9 cellular contexts compared by ENCODE assay signal in the genomic region with DNA sequence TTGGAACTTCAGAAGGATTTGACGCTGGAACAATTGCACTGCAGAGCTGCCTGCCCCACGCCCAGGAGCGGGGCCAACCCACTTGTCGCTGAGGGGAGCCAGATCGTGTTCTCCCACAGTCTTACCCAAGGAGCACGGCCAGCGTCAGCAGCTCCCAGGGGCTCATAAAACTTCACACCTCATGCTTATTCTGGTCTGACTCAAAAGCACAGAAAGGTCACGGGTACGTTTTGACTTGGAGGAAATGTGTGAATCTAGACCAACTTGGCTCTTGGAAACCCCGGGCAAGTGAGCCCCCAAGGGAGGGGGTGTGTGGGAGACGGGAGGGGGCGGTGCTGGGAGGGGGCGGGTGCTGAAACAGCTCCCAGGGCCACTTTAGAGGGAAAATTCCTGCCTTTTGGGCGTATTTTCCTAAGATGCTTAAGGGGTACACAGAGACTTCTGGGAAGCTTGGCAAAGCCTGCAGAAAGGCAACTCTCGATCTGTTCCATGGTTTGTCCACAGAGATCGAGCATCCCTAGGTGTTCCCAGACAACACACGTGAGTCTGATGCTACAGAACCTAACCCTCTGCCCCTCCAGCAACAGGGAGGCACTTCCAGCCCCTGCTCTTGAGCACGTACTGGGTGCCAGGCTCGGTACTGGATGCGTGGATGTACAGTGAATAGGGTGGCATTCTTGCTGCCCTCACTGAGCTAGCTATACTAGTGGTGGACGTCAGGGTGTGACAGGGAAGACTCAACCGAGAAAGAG.
DNase-seq lines count a peak whose midpoint lies in the region; FAIRE-seq and TF ChIP-seq lines count a peak whose summit lies in the region.
"Had no signal": no experiment of that assay in that cellular context is flagged by ENCODE, and none has a peak within 500 bp of the region (broad histone marks: within the 10 kb centered on the region; RNA-seq: fewer than 3 reads in every experiment).

No MANE protein-coding gene starts in this region.

- H4K20me1 ChIP-seq in GM23248 (ENCODE audit: insufficient read depth), result no peaks in the 10 kb centered on the region

- H3K9ac ChIP-seq in GM23248 (peak overlapping the region; percentile 39), kidney (ENCODE audit: low read length in 2 of 2) (no peak overlapping the region)

- 0 out of 2 replicates have a peak, but pooled peaks cover 6% of the 10 kb centered on the region for H3F3A ChIP-seq in GM23248 (ENCODE audit: insufficient read depth)

- no peak overlapping the region for H3K27ac ChIP-seq in GM23248
- H3K27ac ChIP-seq in kidney (ENCODE audit: low read depth in 2 of 2, low read length in 2 of 2), result no peak overlapping the region

- in situ Hi-C loops in GM23248 (cut with MboI), result no loop called here

- H3K36me3 ChIP-seq in GM23248 (ENCODE audit: low read depth) (no peaks in the 10 kb centered on the region), kidney (ENCODE audit: control insufficient read depth in 1 of 2, insufficient read depth in 2 of 2, low read length in 2 of 2) (no peaks in the 10 kb centered on the region)

- peak overlapping the region; percentile 26 for H3K4me3 Mint-ChIP-seq in activated naive CD8-positive, alpha-beta T cell treated with anti-CD3 and anti-CD28 coated beads for 36 hours
- H3K4me3 Mint-ChIP-seq: naive B cell had no signal

- no peaks in the 10 kb centered on the region for H3K27me3 Mint-ChIP-seq in activated naive CD8-positive, alpha-beta T cell treated with anti-CD3 and anti-CD28 coated beads for 36 hours

- H3K36me3 Mint-ChIP-seq in activated naive CD8-positive, alpha-beta T cell treated with anti-CD3 and anti-CD28 coated beads for 36 hours, result peaks cover 39% of the 10 kb centered on the region

- peaks cover 8% of the 10 kb centered on the region for H3K4me1 ChIP-seq in GM23248 (ENCODE audit: insufficient read depth)
- peaks cover 0 to 2% of the 10 kb centered on the region in 2 donors for H3K4me1 ChIP-seq in kidney (ENCODE audit: control insufficient read depth in 1 of 2, insufficient read depth in 1 of 2, low read depth in 1 of 2, low read length in 2 of 2)

- H3K9me2 ChIP-seq in GM23248 (ENCODE audit: insufficient read depth), result no peaks in the 10 kb centered on the region

- intact Hi-C loops in kidney (cut with DNase I), result no loop called here

- no peak for FAIRE-seq in kidney (lab: Jason Lieb, UNC)

- no peak overlapping the region for H2AFZ ChIP-seq in GM23248

- no peak for TF ChIP-seq CTCF in kidney (IDR thresholded peaks at IDR 0.05; ENCODE audit: borderline replicate concordance, extremely low read depth, insufficient read depth)

- H3K4me1 Mint-ChIP-seq in activated naive CD8-positive, alpha-beta T cell treated with anti-CD3 and anti-CD28 coated beads for 36 hours, result peaks cover 42% of the 10 kb centered on the region

- no peaks in the 10 kb centered on the region for H3K27me3 ChIP-seq in GM23248 (replicated peaks; ENCODE audit: insufficient read depth)

- peak; percentile 84 for DNase-seq in GM23248
- DNase-seq in activated naive CD8-positive, alpha-beta T cell treated with anti-CD3 and anti-CD28 coated beads for 36 hours, result peak; percentile 78
- peak; percentile 86 for DNase-seq in kidney
- peak; percentile 12 to 24 for DNase-seq in stimulated activated CD4-positive, alpha-beta T cell treated with anti-CD3 and anti-CD28 coated beads, Interleukin-4, amount 100 ng/mL, for 4 hours
- no peak for DNase-seq in SHP77 treated with DMSO at 0.1 percent for 48 hours (lab: John Stamatoyannopoulos, UW)
- no peak for DNase-seq in DMS114 treated with DMSO at 0.1 percent for 48 hours (lab: John Stamatoyannopoulos, UW; ENCODE audit: unreplicated experiment)
- no peak for DNase-seq in NCI-H1048 (lab: John Stamatoyannopoulos, UW)
- no peak for DNase-seq in HUDEP-2 (lab: John Stamatoyannopoulos, UW; ENCODE audit: unreplicated experiment in 76 of 76)
- DNase-seq: naive B cell had no signal

- 12 to 14% methylated on average over 18 to 22 of the region's 22 CpGs for WGBS in GM23248 (ENCODE audit: low coverage in 1 of 2, low lambda C conversion rate in 2 of 2, missing lambda C conversion rate in 2 of 2), 2 experiments

- peak overlapping the region; percentile 48 for H3K4me2 ChIP-seq in GM23248 (ENCODE audit: unreplicated experiment)

- peaks cover 1% of the 10 kb centered on the region for H3K9me3 Mint-ChIP-seq in activated naive CD8-positive, alpha-beta T cell treated with anti-CD3 and anti-CD28 coated beads for 36 hours

- no peak overlapping the region for H3K4me3 ChIP-seq in GM23248
- H3K4me3 ChIP-seq in kidney (ENCODE audit: low read length in 2 of 2), result no peak overlapping the region

- H3K79me2 ChIP-seq in GM23248 (ENCODE audit: insufficient read depth), result no peaks in the 10 kb centered on the region

- no peaks in the 10 kb centered on the region for H3K9me3 ChIP-seq in GM23248 (ENCODE audit: low read depth)
- no peaks in the 10 kb centered on the region for H3K9me3 ChIP-seq in kidney (ENCODE audit: control insufficient read depth in 1 of 2, low read length in 2 of 2)

- H3K27ac Mint-ChIP-seq in activated naive CD8-positive, alpha-beta T cell treated with anti-CD3 and anti-CD28 coated beads for 36 hours, result peak overlapping the region; percentile 83

Comparison
In these comparisons a context has a peak if more than half of its experiments do, and no peak if none do; other contexts are left out.
1. DNase-seq: peak in GM23248 (single experiment), activated naive CD8-positive, alpha-beta T cell treated with anti-CD3 and anti-CD28 coated beads for 36 hours (single experiment), kidney (single experiment) and stimulated activated CD4-positive, alpha-beta T cell treated with anti-CD3 and anti-CD28 coated beads, Interleukin-4, amount 100 ng/mL, for 4 hours (2 of 2); none in SHP77 treated with DMSO at 0.1 percent for 48 hours (single experiment), DMS114 treated with DMSO at 0.1 percent for 48 hours (single experiment), NCI-H1048 (single experiment) and HUDEP-2 (0 of 76).